ENCODE assay signal across 8 cellular contexts in genomic region chr4:169611991-169612868, GRCh38. TPM values are rescaled to one million over a fixed set of nuclear protein-coding genes. Genes with fewer than 3 reads are reported as not detected.
DNase-seq lines count a peak whose midpoint lies in the region; ATAC-seq, FAIRE-seq and TF ChIP-seq lines count a peak whose summit lies in the region.

Gene NEK1 (minus strand): TSS chr4:169612583. CDS start chr4:169602630, 9,953 bp downstream.

- H2AFZ ChIP-seq in HepG2 (ENCODE audit: low read length), result peak within 1 kb of the TSS; percentile 98

- H3K27ac ChIP-seq in BLaER1 treated with 17β-estradiol and CSF1 and Interleukin-3, amounts not matched to agents 10 nM and 100 nM, result peak within 1 kb of the TSS; percentile 71 to 89 (median 79)
- peak within 1 kb of the TSS; percentile 90 for H3K27ac ChIP-seq in HepG2 (ENCODE audit: extremely low read length, insufficient read depth, low read length)

- H3K4me3 ChIP-seq in BLaER1 treated with 17β-estradiol and CSF1 and Interleukin-3, amounts not matched to agents 10 nM and 100 nM, result peak within 1 kb of the TSS; percentile 77 to 92 (median 84)
- peak within 1 kb of the TSS; percentile 71 to 99 (median 83) for H3K4me3 ChIP-seq in HepG2 (replicated peaks in 1 of 3; ENCODE audit: insufficient read depth in 1 of 3, low read depth in 2 of 3, low read length in 3 of 3)

- WGBS in HepG2 (ENCODE audit: low lambda C conversion rate), result under 1% methylated on average over 42 of the region's 61 CpGs

- BruUV-seq in HepG2 (replicated peaks; lab: Mats Ljungman, UMichigan), result TSS peak; percentile 78

- no peaks in the 10 kb centered on the region for H4K20me1 ChIP-seq in BLaER1 treated with 17β-estradiol and CSF1 and Interleukin-3, amounts not matched to agents 10 nM and 100 nM
- no peaks in the 10 kb centered on the region for H4K20me1 ChIP-seq in HepG2 (ENCODE audit: insufficient read depth, low read length)

- TF ChIP-seq EP300 in HepG2 (IDR thresholded peaks at IDR 0.05; ENCODE audit: low read depth in 2 of 2, low read length in 2 of 2), result no peak
- TF ChIP-seq EP300 in HepG2 (CRISPR knock-in tag; IDR thresholded peaks at IDR 0.05; ENCODE audit: borderline replicate concordance), result no peak

- in situ Hi-C loops in HepG2 (cut with HindIII; ENCODE audit: extremely low pct_ligation_motif_present, low pct_unique_long_range_greater_than_20kb), result loop anchor here (10.0 to 25.0 kb wide), 2 partner anchors 103 to 475 kb away; partner anchors contain the start of gene AADAT

- CTCF ChIA-PET in HepG2 (lab: Yijun Ruan, JAX; ENCODE audit: low intra/inter-chr PET ratio, low total read pairs), result interaction anchor here (1.4 to 1.7 kb wide), 2 partner anchors 111 to 436 kb away, joined by 8 to 10 read pairs; no protein-coding TSS in a partner anchor

- peaks cover 17% of the 10 kb centered on the region for H3K79me2 ChIP-seq in HepG2 (ENCODE audit: insufficient read depth, low read length)

- no peak for TF ChIP-seq RAD21 in HepG2 (CRISPR knock-in tag; IDR thresholded peaks at IDR 0.05)

- H3K9ac ChIP-seq in BLaER1 treated with 17β-estradiol and CSF1 and Interleukin-3, amounts not matched to agents 10 nM and 100 nM, result peak within 1 kb of the TSS; percentile 78 to 91 (median 86)
- peak within 1 kb of the TSS; percentile 90 for H3K9ac ChIP-seq in HepG2 (ENCODE audit: insufficient read depth, low read depth, low read length)

- no peaks in the 10 kb centered on the region for H3K27me3 ChIP-seq in BLaER1 treated with 17β-estradiol and CSF1 and Interleukin-3, amounts not matched to agents 10 nM and 100 nM
- no peaks in the 10 kb centered on the region; a peak in 2 of 5 replicates for H3K27me3 ChIP-seq in HepG2 (ENCODE audit: control insufficient read depth in 1 of 2, insufficient read depth in 2 of 2, low read length in 2 of 2)

- POLR2A ChIA-PET in HepG2 (lab: Yijun Ruan, JAX), result interaction anchor here (0.7 to 1.0 kb wide), 2 partner anchors 8 to 9 kb away, joined by 3 read pairs; no protein-coding TSS in a partner anchor

- peaks cover 19 to 29% (median 24%) of the 10 kb centered on the region in 10 experiments for H3K4me1 ChIP-seq in BLaER1 treated with 17β-estradiol and CSF1 and Interleukin-3, amounts not matched to agents 10 nM and 100 nM
- H3K4me1 ChIP-seq in HepG2 (ENCODE audit: insufficient read depth, low read length), result peaks cover 37% of the 10 kb centered on the region

- H3K9me3 ChIP-seq in BLaER1 treated with 17β-estradiol and CSF1 and Interleukin-3, amounts not matched to agents 10 nM and 100 nM (replicated peaks in 1 of 11), result no peaks in the 10 kb centered on the region
- H3K9me3 ChIP-seq in HepG2 (ENCODE audit: low read length), result no peaks in the 10 kb centered on the region

- TF ChIP-seq POLR2A in HepG2 (IDR thresholded peaks at IDR 0.05; ENCODE audit: insufficient read depth in 1 of 2, low read depth in 2 of 2, low read length in 2 of 2), result peak; percentile 87 to 95

- ATAC-seq in GM19372 (IDR thresholded peaks at IDR 0.05; ENCODE audit: low read depth, unreplicated experiment) (peak; percentile 90), HG03521 (IDR thresholded peaks at IDR 0.05; ENCODE audit: unreplicated experiment) (peak; percentile 95), HepG2 (peak; percentile 97)

- no peak for FAIRE-seq in HepG2 (lab: Jason Lieb, UNC)

- DNase-seq in NCI-H748 (lab: John Stamatoyannopoulos, UW; ENCODE audit: unreplicated experiment) (peak; percentile 88), dedifferentiated amniotic fluid mesenchymal stem cell (ENCODE audit: extremely low spot score) (peak; percentile 75), HepG2 (ENCODE audit: low spot score) (peak; percentile 72)
- DNase-seq in activated CD4-positive, alpha-beta T cell treated with anti-CD3 and anti-CD28 coated beads, Interleukin-2, amount 50 U/mL, for 1 hour, result peak; percentile 82
- peak; percentile 88 for DNase-seq in stimulated activated CD4-positive, alpha-beta T cell treated with anti-CD3 and anti-CD28 coated beads, Interleukin-4, amount 100 ng/mL, for 1 hour

- H3K36me3 ChIP-seq in BLaER1 treated with 17β-estradiol and CSF1 and Interleukin-3, amounts not matched to agents 10 nM and 100 nM, result no peaks in the 10 kb centered on the region
- no peaks in the 10 kb centered on the region for H3K36me3 ChIP-seq in HepG2 (replicated peaks in 1 of 2; ENCODE audit: control insufficient read depth in 1 of 2, insufficient read depth in 2 of 2, low read length in 2 of 2)

- intact Hi-C loops in HepG2 (cut with micrococcal nuclease; ENCODE audit: unreplicated experiment), result loop anchor here (2.0 to 10.0 kb wide), 2 partner anchors 179 to 473 kb away; partner anchors contain the start of gene AADAT

- H3K4me2 ChIP-seq in BLaER1 treated with 17β-estradiol and CSF1 and Interleukin-3, amounts not matched to agents 10 nM and 100 nM, result peak within 1 kb of the TSS; percentile 77 to 98 (median 86)
- peak within 1 kb of the TSS; percentile 92 for H3K4me2 ChIP-seq in HepG2 (ENCODE audit: low read depth, low read length)

- TF ChIP-seq CTCF in HepG2 (CRISPR knock-in tag; IDR thresholded peaks at IDR 0.05), result peak; percentile 28; the same call in 1 of the 2 replicates

TF ChIP-seq in HepG2, 621 proteins besides CTCF, POLR2A, EP300 and RAD21 (continues in another document):
- no peak for TF ChIP-seq TEF (CRISPR knock-in tag; IDR thresholded peaks at IDR 0.05)
- no peak for TF ChIP-seq CHD2 (IDR thresholded peaks at IDR 0.05; ENCODE audit: low read depth, low read length)
- peak; percentile 65 for TF ChIP-seq ZFY (CRISPR knock-in tag; IDR thresholded peaks at IDR 0.05)
- peak; percentile 56; the same call in 1 of the 2 replicates for TF ChIP-seq ZBTB20 (CRISPR knock-in tag; IDR thresholded peaks at IDR 0.05; ENCODE audit: borderline replicate concordance, low read depth)
- peak; percentile 78; the same call in 1 of the 2 replicates for TF ChIP-seq ZNF350 (CRISPR knock-in tag; IDR thresholded peaks at IDR 0.05; ENCODE audit: borderline replicate concordance, low read depth)
- TF ChIP-seq MTERF4 (CRISPR knock-in tag; IDR thresholded peaks at IDR 0.05), result peak; percentile 84
- no peak for TF ChIP-seq HNF4G (IDR thresholded peaks at IDR 0.05; ENCODE audit: borderline replicate concordance, low read depth, low read length)
- 0 out of 2 replicates have a peak, but pooled peaks have one; percentile 44 for TF ChIP-seq HNF4G (CRISPR knock-in tag; IDR thresholded peaks at IDR 0.05; ENCODE audit: borderline replicate concordance, low read depth)
- TF ChIP-seq SNRNP70 (IDR thresholded peaks at IDR 0.05; ENCODE audit: low read depth, low read length), result no peak
- TF ChIP-seq ZNF138 (CRISPR knock-in tag; IDR thresholded peaks at IDR 0.05; ENCODE audit: low read depth), result peak; percentile 80; the same call in 1 of the 2 replicates
- peak; percentile 72 for TF ChIP-seq HIVEP1 (CRISPR knock-in tag; IDR thresholded peaks at IDR 0.05)
- peak; percentile 40 for TF ChIP-seq SKI (IDR thresholded peaks at IDR 0.05; ENCODE audit: partially characterized antibody)
- TF ChIP-seq NR0B2 (CRISPR knock-in tag; IDR thresholded peaks at IDR 0.05), result peak; percentile 69; the same call in 1 of the 2 replicates

RNA-seq across cellular contexts. Expression of gene NEK1, which starts in this region (rescaled TPM):
- 5.4 and 8.7 TPM in 2 replicates for total RNA-seq in HepG2 (2016; rRNA removed; fragmentation: Illumina TruSeq; extraction: Trizol)
- 7.3 and 9.1 TPM in 2 replicates for total RNA-seq in HepG2 (2016; cell fraction: cytosol; rRNA removed; fragmentation: Illumina TruSeq; extraction: Trizol; ENCODE audit: low read depth)
- total RNA-seq in HepG2 (2016; cell fraction: insoluble cytoplasmic fraction; rRNA removed; fragmentation: Illumina TruSeq; extraction: Trizol), result 5.4 and 8.2 TPM in 2 replicates
- total RNA-seq in HepG2 (2016; cell fraction: membrane; rRNA removed; fragmentation: Illumina TruSeq; extraction: Trizol), result 4.3 and 4.8 TPM in 2 replicates
- 9.8 and 11.8 TPM in 2 replicates for total RNA-seq in HepG2 (2016; cell fraction: nucleus; rRNA removed; fragmentation: Illumina TruSeq; extraction: Trizol)
- polyA plus RNA-seq in HepG2 (2011; rRNA removed), result 2.6 and 2.9 TPM in 2 replicates
- polyA plus RNA-seq in HepG2 (2011; cell fraction: cytosol; rRNA removed), result 0.97 and 1.3 TPM in 2 replicates
- polyA plus RNA-seq in HepG2 (2011; cell fraction: nucleus; rRNA removed), result 2.5 and 3.3 TPM in 2 replicates
- 3.2 and 3.3 TPM in 2 replicates for polyA plus RNA-seq in HepG2 (2012)
- polyA plus RNA-seq in HepG2 (2016; cell fraction: cytosol; fragmentation: Illumina TruSeq; extraction: Trizol; ENCODE audit: low read depth), result 0.23 and 0.38 TPM in 2 replicates
- polyA plus RNA-seq in HepG2 (2016; cell fraction: insoluble cytoplasmic fraction; fragmentation: Illumina TruSeq; extraction: Trizol; ENCODE audit: low read depth), result 6.9 and 7.0 TPM in 2 replicates
- polyA plus RNA-seq in HepG2 (2016; cell fraction: membrane; fragmentation: Illumina TruSeq; extraction: Trizol; ENCODE audit: low read depth), result 0.70 and 1.1 TPM in 2 replicates
- polyA plus RNA-seq in HepG2 (2016; cell fraction: nucleus; fragmentation: Illumina TruSeq; extraction: Trizol; ENCODE audit: insufficient read depth, low read depth), result 5.7 and 7.7 TPM in 2 replicates
- polyA minus RNA-seq in HepG2 (2011; rRNA and poly(A)+ RNA removed; ENCODE audit: low replicate concordance), result 9.6 TPM in 2 replicates
- polyA minus RNA-seq in HepG2 (2011; cell fraction: cytosol; rRNA and poly(A)+ RNA removed), result 2.3 TPM in 2 replicates
- polyA minus RNA-seq in HepG2 (2011; cell fraction: nucleus; rRNA and poly(A)+ RNA removed), result 24.1 and 24.9 TPM in 2 replicates

Comparison
In these comparisons a context has a peak if more than half of its experiments do, and no peak if none do; other contexts are left out.
1. Peak in every context shown above with its lines: DNase-seq, ATAC-seq, H3K4me3 ChIP-seq and H3K27ac ChIP-seq.